ENCODE assay signal across 16 cellular contexts in the genomic region with DNA sequence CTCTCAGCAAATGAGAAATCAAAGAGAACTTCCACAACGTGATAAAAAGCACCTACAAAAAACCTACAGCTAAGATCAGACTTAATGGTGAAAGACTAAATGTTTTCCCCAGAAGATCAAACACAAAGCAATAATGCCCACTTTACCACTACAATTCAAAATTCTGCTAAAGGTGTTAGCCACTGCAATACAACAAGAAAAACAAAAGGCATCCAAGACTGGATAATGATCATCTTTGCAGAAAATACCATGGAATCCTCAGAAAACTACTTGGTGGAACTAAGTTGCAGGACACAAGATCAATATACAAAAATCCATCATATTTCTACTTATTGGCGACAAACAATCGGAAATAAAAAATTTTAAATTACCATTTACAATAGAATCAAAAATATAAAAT.
"Had no signal": no experiment of that assay in that cellular context is flagged by ENCODE, and none has a peak within 500 bp of the region (broad histone marks: within the 10 kb centered on the region; RNA-seq: fewer than 3 reads in every experiment).

No MANE protein-coding gene starts in this region.

- H3K27me3 Mint-ChIP-seq: stimulated activated naive B cell treated with anti-CD40 and anti-IgM and Interleukin-4, amounts not matched to agents 10 μg/mL and 1 μg/mL and 100 μg/mL, for 72 hours had no signal

- H3K27ac Mint-ChIP-seq: stimulated activated naive B cell treated with anti-CD40 and anti-IgM and Interleukin-4, amounts not matched to agents 10 μg/mL and 1 μg/mL and 100 μg/mL, for 72 hours had no signal

- H3K27me3 ChIP-seq: sigmoid colon, SJCRH30 had no signal

- ATAC-seq: esophagus mucosa; left cardiac atrium; stimulated activated naive B cell treated with anti-CD40 and anti-IgM and Interleukin-4, amounts not matched to agents 10 μg/mL and 1 μg/mL and 100 μg/mL, for 72 hours had no signal

- H3K27ac ChIP-seq: sigmoid colon, SJCRH30, VCaP had no signal

- H3K4me3 ChIP-seq: lung, sigmoid colon, SJCRH30 had no signal

- H3K4me3 Mint-ChIP-seq: stimulated activated naive B cell treated with anti-CD40 and anti-IgM and Interleukin-4, amounts not matched to agents 10 μg/mL and 1 μg/mL and 100 μg/mL, for 72 hours had no signal

- DNase-seq: activated CD4-positive, alpha-beta T cell treated with anti-CD3 and anti-CD28 coated beads for 4 hours; activated CD8-positive, alpha-beta memory T cell treated with anti-CD3 and anti-CD28 coated beads for 24 hours; amygdala; left cardiac atrium; midbrain; occipital lobe; sigmoid colon; SJCRH30; stimulated activated CD4-positive, alpha-beta T cell treated with anti-CD3 and anti-CD28 coated beads, Interleukin-2, amount 100 ng/mL, for 24 hours; stimulated activated naive B cell treated with anti-CD40 and anti-IgM and Interleukin-4, amounts not matched to agents 10 μg/mL and 1 μg/mL and 100 μg/mL, for 72 hours; SW 1271; T1000; trophoblast cell had no signal
